18 cellular contexts compared by ENCODE assay signal in the genomic region with DNA sequence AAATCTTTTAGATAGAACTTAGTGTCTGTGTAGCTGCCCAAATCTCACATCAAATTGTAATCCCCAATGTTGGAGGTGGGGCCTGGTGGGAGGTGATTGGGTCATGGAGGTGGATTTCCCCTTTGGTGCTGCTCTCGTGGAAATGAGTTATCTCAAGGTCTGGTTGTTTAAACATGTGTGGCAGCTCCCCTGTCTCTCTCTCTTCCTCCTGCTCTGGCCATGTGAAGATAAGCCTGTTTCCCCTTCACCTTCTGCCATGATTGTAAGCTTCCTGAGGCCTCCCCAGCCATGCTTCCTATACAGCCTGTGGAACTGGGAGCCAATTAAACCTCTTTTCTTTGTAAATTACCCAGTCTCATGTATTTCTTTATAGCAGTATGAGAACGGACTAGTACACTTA. TPM values are rescaled to one million over a fixed set of nuclear protein-coding genes. Genes with fewer than 3 reads are reported as not detected.
"Had no signal": no experiment of that assay in that cellular context is flagged by ENCODE, and none has a peak within 500 bp of the region (broad histone marks: within the 10 kb centered on the region; RNA-seq: fewer than 3 reads in every experiment).

No MANE protein-coding gene starts in this region.

RNA-seq across cellular contexts. Expression of a gene that starts 30.6 kb away (rescaled TPM):
- total RNA-seq: natural killer cell; natural killer cell treated with Interleukin-12 subunit alpha and Interleukin-12 subunit beta and Interleukin-15 and Interleukin-18, amount 100 ng/mL, for 72 hours; neural crest cell; occipital lobe; omental fat pad; osteoblast; osteocyte; ovary; pancreas; posterior vena cava; progenitor cell of endocrine pancreas; pulmonary artery endothelial cell; renal cortical epithelial cell; right atrium auricular region; sciatic nerve; sigmoid colon; smooth muscle cell; spleen had no signal
- polyA plus RNA-seq: ovary, smooth muscle cell had no signal
